ENCODE assay signal across 25 cellular contexts in the genomic region with DNA sequence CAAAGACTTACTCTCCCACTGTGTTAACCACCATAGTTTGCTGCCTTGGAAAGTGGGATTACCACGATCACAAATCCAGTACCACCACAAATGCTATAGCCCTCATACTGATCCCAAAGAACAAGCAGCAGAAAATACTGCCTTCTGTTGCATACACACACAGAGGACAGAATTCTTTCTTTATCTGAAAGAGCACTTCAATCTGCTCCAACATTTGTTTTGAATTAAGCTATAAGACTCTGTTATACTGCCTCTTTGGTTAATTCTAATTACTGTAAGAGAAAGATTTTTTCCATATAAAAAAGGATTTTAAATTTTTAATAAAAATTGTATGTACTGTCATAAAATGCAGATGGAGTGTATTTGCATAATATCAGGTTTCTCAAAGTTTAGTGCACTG.
"Had no signal": no experiment of that assay in that cellular context is flagged by ENCODE, and none has a peak within 500 bp of the region (broad histone marks: within the 10 kb centered on the region; RNA-seq: fewer than 3 reads in every experiment).

No MANE protein-coding gene starts in this region.

- H3K4me2 ChIP-seq: smooth muscle cell had no signal

- H3K4me3 ChIP-seq: lower lobe of right lung, ovary, right atrium auricular region, right lobe of liver, smooth muscle cell, tibial nerve, uterus had no signal

- ATAC-seq: left cardiac atrium; left lobe of liver; lower lobe of right lung; right lobe of liver; stimulated activated memory B cell treated with anti-CD40 and anti-IgM and Interleukin-4, amounts not matched to agents 10 μg/mL and 1 μg/mL and 100 μg/mL, for 72 hours; stimulated activated naive CD8-positive, alpha-beta T cell treated with anti-CD3 and anti-CD28 coated beads, Interleukin-15, amount 100 ng/mL, for 72 hours had no signal

- H3K4me3 Mint-ChIP-seq: naive B cell; natural killer cell treated with Interleukin-12 subunit alpha and Interleukin-12 subunit beta and Interleukin-15 and Interleukin-18, amount 100 ng/mL, for 72 hours; stimulated activated memory B cell treated with anti-CD40 and anti-IgM and Interleukin-4, amounts not matched to agents 10 μg/mL and 1 μg/mL and 100 μg/mL, for 72 hours; stimulated activated naive CD8-positive, alpha-beta T cell treated with anti-CD3 and anti-CD28 coated beads, Interleukin-15, amount 100 ng/mL, for 72 hours; type B pancreatic cell had no signal

- H3K27ac Mint-ChIP-seq: natural killer cell treated with Interleukin-12 subunit alpha and Interleukin-12 subunit beta and Interleukin-15 and Interleukin-18, amount 100 ng/mL, for 72 hours; progenitor cell of endocrine pancreas; stimulated activated memory B cell treated with anti-CD40 and anti-IgM and Interleukin-4, amounts not matched to agents 10 μg/mL and 1 μg/mL and 100 μg/mL, for 72 hours; stimulated activated naive CD8-positive, alpha-beta T cell treated with anti-CD3 and anti-CD28 coated beads, Interleukin-15, amount 100 ng/mL, for 72 hours; type B pancreatic cell had no signal

- DNase-seq: hippocampal formation; kidney glomerular epithelial cell; left cardiac atrium; lower lobe of right lung; mammary epithelial cell; mesenchymal stem cell; naive B cell; ovary; right lobe of liver; stimulated activated CD4-positive, alpha-beta T cell treated with anti-CD3 and anti-CD28 coated beads, Interleukin-1b, Interleukin-23, amount 100 ng/mL, for 48 hours; stimulated activated CD4-positive, alpha-beta T cell treated with anti-CD3 and anti-CD28 coated beads, Interleukin-2, amount 100 ng/mL, for 48 hours; stimulated activated CD4-positive, alpha-beta T cell treated with anti-CD3 and anti-CD28 coated beads, Interleukin-4, amount 100 ng/mL, for 4 hours; stimulated activated CD8-positive, alpha-beta memory T cell treated with anti-CD3 and anti-CD28 coated beads, Interleukin-4, amount 100 ng/mL, for 48 hours; stimulated activated naive CD4-positive, alpha-beta T cell treated with Interleukin-2 at 50 U/mL for 16 hours; stimulated activated naive CD8-positive, alpha-beta T cell treated with anti-CD3 and anti-CD28 coated beads, Interleukin-15, amount 100 ng/mL, for 72 hours; substantia nigra; uterus had no signal

- H3K9me3 Mint-ChIP-seq: natural killer cell treated with Interleukin-12 subunit alpha and Interleukin-12 subunit beta and Interleukin-15 and Interleukin-18, amount 100 ng/mL, for 72 hours; stimulated activated memory B cell treated with anti-CD40 and anti-IgM and Interleukin-4, amounts not matched to agents 10 μg/mL and 1 μg/mL and 100 μg/mL, for 72 hours; stimulated activated naive CD8-positive, alpha-beta T cell treated with anti-CD3 and anti-CD28 coated beads, Interleukin-15, amount 100 ng/mL, for 72 hours; type B pancreatic cell had no signal

- H3K27me3 Mint-ChIP-seq: progenitor cell of endocrine pancreas; stimulated activated memory B cell treated with anti-CD40 and anti-IgM and Interleukin-4, amounts not matched to agents 10 μg/mL and 1 μg/mL and 100 μg/mL, for 72 hours; stimulated activated naive CD8-positive, alpha-beta T cell treated with anti-CD3 and anti-CD28 coated beads, Interleukin-15, amount 100 ng/mL, for 72 hours; type B pancreatic cell had no signal

- H3K36me3 ChIP-seq: lower lobe of right lung, ovary, right atrium auricular region, right lobe of liver, tibial nerve, uterus had no signal

- H3K4me1 ChIP-seq: lower lobe of right lung, right atrium auricular region, right lobe of liver, tibial nerve, uterus had no signal

- H3K9me3 ChIP-seq: ovary, right lobe of liver, uterus had no signal

- H3K4me1 Mint-ChIP-seq: naive B cell; stimulated activated memory B cell treated with anti-CD40 and anti-IgM and Interleukin-4, amounts not matched to agents 10 μg/mL and 1 μg/mL and 100 μg/mL, for 72 hours; stimulated activated naive CD8-positive, alpha-beta T cell treated with anti-CD3 and anti-CD28 coated beads, Interleukin-15, amount 100 ng/mL, for 72 hours had no signal

- H3K36me3 Mint-ChIP-seq: naive B cell; natural killer cell treated with Interleukin-12 subunit alpha and Interleukin-12 subunit beta and Interleukin-15 and Interleukin-18, amount 100 ng/mL, for 72 hours; stimulated activated memory B cell treated with anti-CD40 and anti-IgM and Interleukin-4, amounts not matched to agents 10 μg/mL and 1 μg/mL and 100 μg/mL, for 72 hours; type B pancreatic cell had no signal

- H3K27ac ChIP-seq: lower lobe of right lung, ovary, right atrium auricular region, right lobe of liver, tibial nerve, uterus had no signal

- H3K27me3 ChIP-seq: ovary, right atrium auricular region, right lobe of liver, tibial nerve, uterus had no signal
